In genomic region chr16:65745-66144, GRCh38 we compare ENCODE assay signal across 8 cellular contexts. TPM values are rescaled to one million over a fixed set of nuclear protein-coding genes. Genes with fewer than 3 reads are reported as not detected.
DNase-seq lines count a peak whose midpoint lies in the region; ATAC-seq and TF ChIP-seq lines count a peak whose summit lies in the region.

No MANE protein-coding gene starts in this region.

- H3K36me3 ChIP-seq in neutrophil: no peaks in the 10 kb centered on the region

- CTCF ChIA-PET in RWPE1 (lab: Yijun Ruan, JAX): interaction anchor here (0.6 to 6.5 kb wide), 21 partner anchors 9 to 490 kb away, joined by 3 to 135 read pairs (median 4); partner anchors contain the start of genes MPG, POLR3K and SNRNP25

- H3K4me3 ChIP-seq in LNCaP clone FGC (ENCODE audit: low read depth, low read length) (no peak overlapping the region), fibroblast of the aortic adventitia (ENCODE audit: low read depth, low read length) (no peak overlapping the region), neutrophil (ENCODE audit: low read depth in 1 of 2, low read length in 1 of 2) (no peak overlapping the region)

- H3K27me3 ChIP-seq in neutrophil: peaks cover 45% of the 10 kb centered on the region

- H3K9me3 ChIP-seq in neutrophil: no peaks in the 10 kb centered on the region

- no peaks in the 10 kb centered on the region for H3K4me1 ChIP-seq in neutrophil (ENCODE audit: control insufficient read depth in 1 of 2, insufficient read depth in 1 of 2, low read depth in 1 of 2, low read length in 1 of 2)

- in situ Hi-C loops in G401 (cut with HindIII; ENCODE audit: low sequenced_read_pairs): no loop called here

- DNase-seq in G401 (ENCODE audit: low spot score) (peak; percentile 79), LNCaP clone FGC (ENCODE audit: low read depth) (no peak), RWPE1 (ENCODE audit: low spot score) (peak; percentile 70), fibroblast of the aortic adventitia (ENCODE audit: low read depth) (peak; percentile 75), superior temporal gyrus (ENCODE audit: extremely low spot score) (peak; percentile 89)
- peak; percentile 72 to 74 for DNase-seq in activated T-helper 1 cell treated with anti-CD3 and anti-CD28 coated beads, Interleukin-2, amount 50 U/mL, for 16 hours (ENCODE audit: low read depth in 1 of 2, low spot score in 1 of 2)

- TF ChIP-seq CTCF in LNCaP clone FGC (IDR thresholded peaks at IDR 0.05; ENCODE audit: control insufficient read depth, extremely low read depth, insufficient read depth): peak; percentile 97
- peak; percentile 97 for TF ChIP-seq CTCF in RWPE1 (conservative IDR thresholded peaks at IDR 0.05; ENCODE audit: low read depth)
- TF ChIP-seq CTCF in fibroblast of the aortic adventitia (IDR thresholded peaks at IDR 0.05; ENCODE audit: insufficient read depth, low read length): peak; percentile 96
- TF ChIP-seq CTCF in neutrophil (IDR thresholded peaks at IDR 0.05): peak; percentile 80

- no peak for ATAC-seq in HG02610 (IDR thresholded peaks at IDR 0.05; ENCODE audit: unreplicated experiment)

- H3K27ac ChIP-seq in RWPE1 (no peak overlapping the region), neutrophil (no peak overlapping the region)

- POLR2A ChIA-PET in RWPE1 (lab: Yijun Ruan, JAX; ENCODE audit: low non-redundant PET): interaction anchor here (0.8 to 1.0 kb wide), 2 partner anchors 12 to 23 kb away, joined by 3 to 4 read pairs; partner anchors contain the start of gene MPG

RNA-seq across cellular contexts. Expression of gene RHBDF1, which starts 6.7 kb away (rescaled TPM):
- total RNA-seq in G401 (2014; rRNA removed; shearing (Covaris generic)): 21.4 and 24.9 TPM in 2 replicates
- total RNA-seq in fibroblast of the aortic adventitia (ENCODE audit: low replicate concordance): 39.4 and 66.8 TPM in 2 replicates

RNA-seq across cellular contexts. Expression of gene SNRNP25, which starts 12.1 kb away (rescaled TPM):
- 53.9 and 57.0 TPM in 2 replicates for total RNA-seq in G401 (2014; rRNA removed; shearing (Covaris generic))
- 11.8 and 15.8 TPM in 2 replicates for total RNA-seq in fibroblast of the aortic adventitia (ENCODE audit: low replicate concordance)

RNA-seq across cellular contexts. Expression of gene MPG, which starts 12.3 kb away (rescaled TPM):
- 158 and 323 TPM in 2 replicates for total RNA-seq in G401 (2014; rRNA removed; shearing (Covaris generic))
- 53.1 and 124 TPM in 2 replicates for total RNA-seq in fibroblast of the aortic adventitia (ENCODE audit: low replicate concordance)

RNA-seq across cellular contexts. Expression of gene POLR3K, which starts 12.3 kb away (rescaled TPM):
- total RNA-seq in G401 (2014; rRNA removed; shearing (Covaris generic)): 19.2 and 36.9 TPM in 2 replicates
- total RNA-seq in fibroblast of the aortic adventitia (ENCODE audit: low replicate concordance): 5.1 and 6.1 TPM in 2 replicates
